8 cellular contexts compared by ENCODE assay signal in the genomic region with DNA sequence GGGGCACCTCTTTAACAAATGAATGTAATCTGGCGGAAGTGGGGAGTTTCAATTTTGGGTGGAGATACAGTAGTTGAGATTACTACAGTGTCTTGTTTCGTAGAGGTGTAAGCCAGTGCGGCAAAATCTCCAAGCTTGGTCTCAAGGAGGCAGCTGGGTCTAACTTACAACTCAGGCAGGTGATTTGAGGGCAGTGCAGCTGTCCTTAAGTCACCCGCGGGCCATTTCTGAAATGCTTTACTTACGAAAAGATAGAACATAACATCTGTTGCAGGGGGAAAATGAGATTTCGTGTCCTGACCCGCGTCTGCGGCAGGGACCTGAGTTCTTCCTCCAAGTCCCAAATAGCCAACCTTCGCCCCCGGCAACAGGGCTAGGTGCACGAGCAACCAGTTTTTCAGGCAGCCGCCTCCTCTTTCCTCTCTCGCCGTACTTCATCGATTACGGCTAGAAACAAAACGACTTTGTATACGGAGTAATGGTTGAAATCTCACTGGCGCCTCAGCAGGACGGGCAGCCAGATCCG. TPM values are rescaled to one million over a fixed set of nuclear protein-coding genes. Genes with fewer than 3 reads are reported as not detected.
DNase-seq lines count a peak whose midpoint lies in the region; ATAC-seq, FAIRE-seq and TF ChIP-seq lines count a peak whose summit lies in the region.

No MANE protein-coding gene starts in this region.

- no peak for TF ChIP-seq POLR2A in GM12878 (IDR thresholded peaks at IDR 0.05; ENCODE audit: low read depth, low read length)

- in situ Hi-C loops in GM13977 (cut with MboI; ENCODE audit: low pct_unique_long_range_greater_than_20kb, low sequenced_read_pairs, unreplicated experiment) = no loop called here
- in situ Hi-C loops in GM12878 (cut with MboI) = no loop called here

- under 1% methylated on average over 23 of the region's 23 CpGs for WGBS in GM12878 (ENCODE audit: insufficient coverage, insufficient replicate concordance, low lambda C conversion rate, missing lambda C conversion rate)

- H3K4me3 ChIP-seq in AG04449 (ENCODE audit: low read depth, low read length) (peak overlapping the region; percentile 100), GM12878 (peak overlapping the region; percentile 81), keratinocyte (ENCODE audit: control insufficient read depth in 2 of 3, extremely low read depth in 1 of 3, insufficient read depth in 2 of 3, low read depth in 1 of 3, low read length in 3 of 3) (peak overlapping the region; percentile 69 to 98 (median 91))

- H3K4me1 ChIP-seq in GM12878 (ENCODE audit: control insufficient read depth, insufficient read depth, low read length) = no peaks in the 10 kb centered on the region; the same call in 1 of the 2 replicates
- peaks cover 13% of the 10 kb centered on the region for H3K4me1 ChIP-seq in keratinocyte (ENCODE audit: control insufficient read depth, extremely low read depth, insufficient read depth, low read length)

- FAIRE-seq in GM12878 (lab: Jason Lieb, UNC) = peak; percentile 57
- FAIRE-seq in keratinocyte (lab: Jason Lieb, UNC) = no peak

- H3K27ac ChIP-seq in GM12878 (ENCODE audit: control insufficient read depth, insufficient read depth) (peak overlapping the region; percentile 96), keratinocyte (ENCODE audit: control insufficient read depth, insufficient read depth, low read length) (peak overlapping the region; percentile 91)

- no peaks in the 10 kb centered on the region for H4K20me1 ChIP-seq in GM12878 (ENCODE audit: control insufficient read depth, insufficient read depth)
- no peaks in the 10 kb centered on the region for H4K20me1 ChIP-seq in keratinocyte (ENCODE audit: control insufficient read depth, extremely low read depth, insufficient read depth, low read length)

- H2AFZ ChIP-seq in GM12878 (ENCODE audit: control insufficient read depth, low read depth, low read length) (peak overlapping the region; percentile 92), keratinocyte (ENCODE audit: control insufficient read depth, low read length) (peak overlapping the region; percentile 75)

- dilution Hi-C loops in keratinocyte (cut with MboI; ENCODE audit: extremely low pct_ligation_motif_present, low sequenced_read_pairs) = no loop called here

- H3K9me1 ChIP-seq in keratinocyte (ENCODE audit: control insufficient read depth, extremely low read depth, insufficient read depth, low read length) = no peaks in the 10 kb centered on the region

- TF ChIP-seq CTCF in AG04449 (IDR thresholded peaks at IDR 0.05; ENCODE audit: insufficient read depth, low read length, missing control alignments) (no peak), GM13977 (IDR thresholded peaks at IDR 0.05; ENCODE audit: extremely low read depth, insufficient read depth, missing control alignments) (no peak), GM12878 (IDR thresholded peaks at IDR 0.05 in 2 of 3, conservative IDR thresholded peaks at IDR 0.05 in 1 of 3; ENCODE audit: control insufficient read depth in 2 of 3, extremely low read depth in 1 of 3, insufficient read depth in 1 of 3, low read depth in 3 of 3, low read length in 3 of 3) (0 out of 6 replicates have a peak, but pooled peaks of 1 of the 3 experiments have one; percentile 3), keratinocyte (optimal IDR thresholded peaks at IDR 0.05 in 1 of 3, IDR thresholded peaks at IDR 0.05 in 1 of 3, conservative IDR thresholded peaks at IDR 0.05 in 1 of 3; ENCODE audit: extremely low read depth in 1 of 3, insufficient read depth in 2 of 3, low read length in 3 of 3) (no peak)

- no peak for TF ChIP-seq RAD21 in GM12878 (IDR thresholded peaks at IDR 0.05; ENCODE audit: insufficient read depth, low read depth, low read length)

- H3K9ac ChIP-seq in GM12878 (ENCODE audit: control insufficient read depth, insufficient read depth, low read length) (peak overlapping the region; percentile 92), keratinocyte (ENCODE audit: control insufficient read depth, extremely low read depth, insufficient read depth, low read length) (peak overlapping the region; percentile 93)

- BruUV-seq in GM12878 (replicated peaks; lab: Mats Ljungman, UMichigan) = TSS peak; percentile 76

- H3K79me2 ChIP-seq in GM12878 (ENCODE audit: control insufficient read depth, insufficient read depth, low read length) (peaks cover 36% of the 10 kb centered on the region), keratinocyte (ENCODE audit: control insufficient read depth, insufficient read depth, low read length) (peaks cover 42% of the 10 kb centered on the region)

- intact Hi-C loops in GM12878 (cut with micrococcal nuclease; ENCODE audit: unreplicated experiment) = loop anchor here (5.0 to 10.0 kb wide), 2 partner anchors 39 to 558 kb away; no protein-coding TSS in a partner anchor

- no peak for TF ChIP-seq EP300 in GM12878 (IDR thresholded peaks at IDR 0.05; ENCODE audit: borderline replicate concordance in 1 of 2, control insufficient read depth in 1 of 2, low read depth in 2 of 2, low read length in 2 of 2)

- RAD21 ChIA-PET in GM12878 (lab: Charles Lee; ENCODE audit: unreplicated experiment) = interaction anchor here (0.6 to 2.1 kb wide), 7 partner anchors 37 to 483 kb away, joined by 3 to 14 read pairs (median 3); no protein-coding TSS in a partner anchor

- DNase-seq in AG04449 (ENCODE audit: low read depth, low spot score) (no peak), GM13977 (ENCODE audit: low spot score) (peak; percentile 82), NCI-H146 (lab: John Stamatoyannopoulos, UW) (peak; percentile 74), GM12878 (ENCODE audit: low read depth, low spot score) (no peak), keratinocyte (ENCODE audit: low read depth, low spot score) (no peak)
- peak; percentile 36 for DNase-seq in stimulated activated naive CD8-positive, alpha-beta T cell treated with anti-CD3 and anti-CD28 coated beads, Interleukin-15, Interleukin-2, amounts not matched to agents 100 U/mL and 50 U/mL, for 24 hours
- no peak for DNase-seq in stimulated activated CD4-positive, alpha-beta T cell treated with anti-CD3 and anti-CD28 coated beads, Interleukin-4, amount 100 ng/mL, for 4 hours

- POLR2A ChIA-PET in AG04449 (lab: Yijun Ruan, JAX) = interaction anchor here (0.6 to 1.5 kb wide), 2 partner anchors 138 to 403 kb away, joined by 3 read pairs; no protein-coding TSS in a partner anchor
- POLR2A ChIA-PET in GM12878 (lab: Charles Lee) = no interaction called here

- CTCF ChIA-PET in AG04449 (lab: Yijun Ruan, JAX) = interaction anchor here (0.5 to 1.6 kb wide), 5 partner anchors 13 to 403 kb away, joined by 3 to 5 read pairs (median 4); no protein-coding TSS in a partner anchor
- CTCF ChIA-PET in GM12878 (lab: Yijun Ruan, JAX) = interaction anchor here (0.6 to 1.6 kb wide), 7 partner anchors 19 to 482 kb away, joined by 3 to 5 read pairs (median 4); partner anchors contain the start of gene ERVFRD-1

- H3K36me3 ChIP-seq in GM12878 (ENCODE audit: control insufficient read depth in 2 of 2, insufficient read depth in 2 of 2, low read length in 1 of 2) (no peaks in the 10 kb centered on the region; a peak in 1 of 4 replicates), keratinocyte (ENCODE audit: control insufficient read depth in 2 of 2, extremely low read depth in 1 of 2, insufficient read depth in 2 of 2, low read length in 2 of 2) (peaks cover 0 to 2% of the 10 kb centered on the region in 2 experiments)

- ATAC-seq in HG02678 (IDR thresholded peaks at IDR 0.05; ENCODE audit: unreplicated experiment) = peak; percentile 33
- peak; percentile 53 for ATAC-seq in GM12878
- ATAC-seq in stimulated activated naive CD8-positive, alpha-beta T cell treated with anti-CD3 and anti-CD28 coated beads, Interleukin-15, Interleukin-2, amounts not matched to agents 100 U/mL and 50 U/mL, for 24 hours = peak; percentile 0

- H3K27me3 ChIP-seq in GM12878 (replicated peaks in 1 of 2; ENCODE audit: control insufficient read depth in 2 of 2, insufficient read depth in 2 of 2, low read length in 1 of 2) = no peaks in the 10 kb centered on the region
- H3K27me3 ChIP-seq in keratinocyte (ENCODE audit: control insufficient read depth, extremely low read depth, insufficient read depth, low read length) = no peaks in the 10 kb centered on the region

- H3K9me3 ChIP-seq in GM12878 (replicated peaks; ENCODE audit: control insufficient read depth, insufficient read depth, low read length) = no peaks in the 10 kb centered on the region
- no peaks in the 10 kb centered on the region for H3K9me3 ChIP-seq in keratinocyte (ENCODE audit: control insufficient read depth, low read depth, low read length)

- peak overlapping the region; percentile 70 for H3K4me2 ChIP-seq in GM12878 (ENCODE audit: control insufficient read depth, insufficient read depth)
- H3K4me2 ChIP-seq in keratinocyte (ENCODE audit: control insufficient read depth, extremely low read depth, insufficient read depth, low read depth, low read length) = peak overlapping the region; percentile 92

- SMC1A ChIA-PET in GM12878 (lab: Charles Lee; ENCODE audit: uncharacterized antibody, unreplicated experiment) = interaction anchor here (1.1 to 3.5 kb wide), 4 partner anchors 16 to 403 kb away, joined by 3 to 13 read pairs (median 3); no protein-coding TSS in a partner anchor

RNA-seq across cellular contexts. Expression of gene SMIM13, which starts 0.5 kb away (rescaled TPM):
- total RNA-seq in GM12878 (2013; cell fraction: nucleolus; rRNA removed) = 10.3 and 10.8 TPM in 2 replicates
- total RNA-seq in GM12878 (2014; rRNA removed) (5.1 and 7.2 TPM in 2 replicates), GM12878 (2014; rRNA removed; fragmentation: Illumina TruSeq; extraction: Trizol) (4.6 and 5.1 TPM in 2 replicates), GM12878 (2021) (6.6 and 8.5 TPM in 2 replicates)
- polyA plus RNA-seq in GM12878 (2011; ENCODE audit: low read depth) = 2.1 TPM
- polyA plus RNA-seq in GM12878 (2011; rRNA removed) (4.3 and 5.5 TPM in 2 replicates), GM12878 (2014; fragmentation: Illumina TruSeq; extraction: Trizol) (4.8 and 5.6 TPM in 2 replicates), GM12878 (2014; fragmentation: Nextera tagmentation; extraction: Ambion mirVana) (1 to 10 TPM; 2.0 to 3.2 TPM), GM12878 (2014; rRNA removed) (3.5 and 4.6 TPM in 2 replicates), GM12878 (2016; fragmentation: Nextera tagmentation; extraction: Ambion mirVana) (1 to 10 TPM; 4.4 to 5.1 TPM), keratinocyte (4.1 to 7.7 TPM (median 5.4 TPM) in 3 replicates)
- polyA plus RNA-seq in GM12878 (2011; cell fraction: cytosol; rRNA removed) = 2.0 and 2.1 TPM in 2 replicates
- 2.9 and 4.2 TPM in 2 replicates for polyA plus RNA-seq in GM12878 (2011; cell fraction: nucleus; rRNA removed)
- 2.8 and 3.6 TPM in 2 replicates for polyA plus RNA-seq in GM12878 (2012)
- polyA minus RNA-seq in GM12878 (2011; rRNA and poly(A)+ RNA removed) = 2.6 and 3.3 TPM in 2 replicates
- polyA minus RNA-seq in GM12878 (2011; cell fraction: cytosol; rRNA and poly(A)+ RNA removed) = 1.3 and 2.2 TPM in 2 replicates
- 2.5 and 4.7 TPM in 2 replicates for polyA minus RNA-seq in GM12878 (2011; cell fraction: nucleus; rRNA and poly(A)+ RNA removed)
- 9.0 TPM for polyA plus RNA-seq in keratinocyte (2011; ENCODE audit: low read depth)
- polyA plus RNA-seq in keratinocyte (2011; cell fraction: cytosol; rRNA removed) = 4.0 and 6.8 TPM in 2 replicates
- 5.1 and 6.7 TPM in 2 replicates for polyA plus RNA-seq in keratinocyte (2011; cell fraction: nucleus; rRNA removed)
- polyA plus RNA-seq in keratinocyte (2012; ENCODE audit: low replicate concordance) = 10.1 and 11.7 TPM in 2 replicates
- 1.4 to 6.5 TPM (median 4.3 TPM) in 3 replicates for polyA minus RNA-seq in keratinocyte
- polyA minus RNA-seq in keratinocyte (2011; cell fraction: cytosol; rRNA and poly(A)+ RNA removed) = 11.9 TPM
- 3.9 and 9.3 TPM in 2 replicates for polyA minus RNA-seq in keratinocyte (2011; cell fraction: nucleus; rRNA and poly(A)+ RNA removed)

RNA-seq across cellular contexts. Expression of gene ERVFRD-1, which starts 18.4 kb away (rescaled TPM):
- not detected in 2 replicates for total RNA-seq in GM12878 (2013; cell fraction: nucleolus; rRNA removed)
- not detected in 2 replicates for total RNA-seq in GM12878 (2014; rRNA removed)
- total RNA-seq in GM12878 (2014; rRNA removed; fragmentation: Illumina TruSeq; extraction: Trizol) = not detected in 2 replicates
- not detected in 2 replicates for total RNA-seq in GM12878 (2021)
- not detected for polyA plus RNA-seq in GM12878 (2011; ENCODE audit: low read depth)
- polyA plus RNA-seq in GM12878 (2011; rRNA removed) = not detected in 2 replicates
- not detected in 2 replicates for polyA plus RNA-seq in GM12878 (2011; cell fraction: cytosol; rRNA removed)
- not detected in 2 replicates for polyA plus RNA-seq in GM12878 (2011; cell fraction: nucleus; rRNA removed)
- polyA plus RNA-seq in GM12878 (2012) = 0.11 and 0.12 TPM in 2 replicates
- polyA plus RNA-seq in GM12878 (2014; fragmentation: Illumina TruSeq; extraction: Trizol) = 0.03 and 0.06 TPM in 2 replicates
- polyA plus RNA-seq in GM12878 (2014; fragmentation: Nextera tagmentation; extraction: Ambion mirVana) = not detected
- polyA plus RNA-seq in GM12878 (2014; rRNA removed) = not detected in 2 replicates
- polyA plus RNA-seq in GM12878 (2016; fragmentation: Nextera tagmentation; extraction: Ambion mirVana) = under 1 TPM; 0.07 to 0.11 TPM
- not detected in 2 replicates for polyA minus RNA-seq in GM12878 (2011; rRNA and poly(A)+ RNA removed)
- not detected in 2 replicates for polyA minus RNA-seq in GM12878 (2011; cell fraction: cytosol; rRNA and poly(A)+ RNA removed)
- polyA minus RNA-seq in GM12878 (2011; cell fraction: nucleus; rRNA and poly(A)+ RNA removed) = not detected in 2 replicates
- not detected in 3 replicates for polyA plus RNA-seq in keratinocyte
- not detected for polyA plus RNA-seq in keratinocyte (2011; ENCODE audit: low read depth)
- not detected in 2 replicates for polyA plus RNA-seq in keratinocyte (2011; cell fraction: cytosol; rRNA removed)
- not detected in 2 replicates for polyA plus RNA-seq in keratinocyte (2011; cell fraction: nucleus; rRNA removed)
- polyA plus RNA-seq in keratinocyte (2012; ENCODE audit: low replicate concordance) = 0.35 TPM in 1 of 2 replicates, not detected in the other
- polyA minus RNA-seq in keratinocyte = not detected in 3 replicates
- polyA minus RNA-seq in keratinocyte (2011; cell fraction: cytosol; rRNA and poly(A)+ RNA removed) = not detected
- not detected in 2 replicates for polyA minus RNA-seq in keratinocyte (2011; cell fraction: nucleus; rRNA and poly(A)+ RNA removed)

RNA-seq across cellular contexts. Expression of gene ELOVL2, which starts 49.0 kb away (rescaled TPM):
- not detected in 2 replicates for total RNA-seq in GM12878 (2013; cell fraction: nucleolus; rRNA removed)
- total RNA-seq in GM12878 (2014; rRNA removed) (not detected in 2 replicates), GM12878 (2014; rRNA removed; fragmentation: Illumina TruSeq; extraction: Trizol) (not detected in 2 replicates), GM12878 (2021) (not detected in 2 replicates)
- polyA plus RNA-seq in GM12878 (2011; ENCODE audit: low read depth) = not detected
- polyA plus RNA-seq in GM12878 (2011; rRNA removed) (0.03 TPM in 1 of 2 replicates, not detected in the other), GM12878 (2014; fragmentation: Illumina TruSeq; extraction: Trizol) (0.01 TPM in 1 of 2 replicates, not detected in the other), GM12878 (2014; fragmentation: Nextera tagmentation; extraction: Ambion mirVana) (not detected), GM12878 (2014; rRNA removed) (not detected in 2 replicates), GM12878 (2016; fragmentation: Nextera tagmentation; extraction: Ambion mirVana) (not detected), keratinocyte (0.04 to 0.10 TPM (median 0.05 TPM) in 3 replicates)
- not detected in 2 replicates for polyA plus RNA-seq in GM12878 (2011; cell fraction: cytosol; rRNA removed)
- polyA plus RNA-seq in GM12878 (2011; cell fraction: nucleus; rRNA removed) = not detected in 2 replicates
- polyA plus RNA-seq in GM12878 (2012) = 0.03 TPM in 1 of 2 replicates, not detected in the other
- not detected in 2 replicates for polyA minus RNA-seq in GM12878 (2011; rRNA and poly(A)+ RNA removed)
- polyA minus RNA-seq in GM12878 (2011; cell fraction: cytosol; rRNA and poly(A)+ RNA removed) = not detected in 2 replicates
- not detected in 2 replicates for polyA minus RNA-seq in GM12878 (2011; cell fraction: nucleus; rRNA and poly(A)+ RNA removed)
- polyA plus RNA-seq in keratinocyte (2011; ENCODE audit: low read depth) = not detected
- 0.01 and 0.04 TPM in 2 replicates for polyA plus RNA-seq in keratinocyte (2011; cell fraction: cytosol; rRNA removed)
- polyA plus RNA-seq in keratinocyte (2011; cell fraction: nucleus; rRNA removed) = 0.03 TPM in 1 of 2 replicates, not detected in the other
- 0.06 and 0.07 TPM in 2 replicates for polyA plus RNA-seq in keratinocyte (2012; ENCODE audit: low replicate concordance)
- 0.03 TPM in 1 of 3 replicates, not detected in the others for polyA minus RNA-seq in keratinocyte
- not detected for polyA minus RNA-seq in keratinocyte (2011; cell fraction: cytosol; rRNA and poly(A)+ RNA removed)
- polyA minus RNA-seq in keratinocyte (2011; cell fraction: nucleus; rRNA and poly(A)+ RNA removed) = not detected in 2 replicates

Comparison
In these comparisons a context has a peak if more than half of its experiments do, and no peak if none do; other contexts are left out.
1. DNase-seq: peak in GM13977 (single experiment), NCI-H146 (single experiment) and stimulated activated naive CD8-positive, alpha-beta T cell treated with anti-CD3 and anti-CD28 coated beads, Interleukin-15, Interleukin-2, amounts not matched to agents 100 U/mL and 50 U/mL, for 24 hours (single experiment); none in AG04449 (single experiment), GM12878 (single experiment), keratinocyte (single experiment) and stimulated activated CD4-positive, alpha-beta T cell treated with anti-CD3 and anti-CD28 coated beads, Interleukin-4, amount 100 ng/mL, for 4 hours (0 of 2).
2. ATAC-seq: peak in every context shown above with its lines; median percentile 53 in GM12878; 33 in HG02678; 0 in stimulated activated naive CD8-positive, alpha-beta T cell treated with anti-CD3 and anti-CD28 coated beads, Interleukin-15, Interleukin-2, amounts not matched to agents 100 U/mL and 50 U/mL, for 24 hours.
3. Peak in every context shown above with its lines, with median percentiles within 50 percentile points of each other: H3K4me3 ChIP-seq.